11 cellular contexts compared by ENCODE assay signal in the genomic region with DNA sequence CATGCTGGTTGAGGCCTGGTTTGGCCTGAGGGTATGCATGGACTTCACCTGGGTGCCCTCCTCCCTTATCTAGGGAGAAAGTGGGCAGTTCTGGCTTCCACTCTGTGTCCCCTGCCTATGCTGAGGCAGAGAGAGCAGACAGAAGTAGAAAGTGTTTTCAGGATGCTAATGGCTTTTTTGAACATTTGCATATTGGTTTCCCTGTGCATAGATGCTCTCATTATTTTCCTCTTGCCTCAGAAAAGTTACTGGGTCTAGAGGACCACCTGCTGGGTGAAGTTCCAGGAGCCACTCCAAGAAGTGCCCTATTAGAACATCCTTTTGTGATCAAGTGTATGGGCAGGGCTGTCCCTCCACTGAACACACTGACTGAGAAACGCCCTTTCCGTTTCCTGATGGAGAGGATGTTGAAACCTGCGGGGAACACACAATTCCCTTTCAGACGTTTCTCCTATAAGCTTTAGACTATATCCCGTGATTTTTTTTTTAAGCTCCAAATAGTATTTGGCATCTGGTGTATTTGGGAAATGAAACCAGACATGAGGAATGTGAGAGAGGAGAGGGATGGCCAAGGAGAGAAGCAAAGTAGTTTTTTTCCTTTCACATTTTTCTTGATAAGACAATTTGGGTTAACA.
A peak's percentile ranks its signal among the peaks of the same experiment; 100 is the strongest.
DNase-seq lines count a peak whose midpoint lies in the region; ATAC-seq and TF ChIP-seq lines count a peak whose summit lies in the region.
"Had no signal": no experiment of that assay in that cellular context is flagged by ENCODE, and none has a peak within 500 bp of the region (broad histone marks: within the 10 kb centered on the region; RNA-seq: fewer than 3 reads in every experiment).

No MANE protein-coding gene starts in this region.

- ATAC-seq in HG03175 (IDR thresholded peaks at IDR 0.05; ENCODE audit: unreplicated experiment): peak; percentile 39
- ATAC-seq in stimulated activated naive CD8-positive, alpha-beta T cell treated with anti-CD3 and anti-CD28 coated beads, Interleukin-15, Interleukin-2, amounts not matched to agents 100 U/mL and 50 U/mL, for 24 hours: no peak

- peak overlapping the region; percentile 5 for H3K4me3 Mint-ChIP-seq in osteocyte (ENCODE audit: unreplicated experiment)
- no peak overlapping the region for H3K4me3 Mint-ChIP-seq in T-helper 2 cell treated with Interferon-gamma antibody and Interleukin-4, amounts not matched to agents 5 μg/mL and 100 μg/mL, for 36 hours
- H3K4me3 Mint-ChIP-seq: central memory CD8-positive, alpha-beta T cell had no signal

- H3K27ac ChIP-seq in caudate nucleus (ENCODE audit: low read depth, low read length): peak overlapping the region; percentile 56

- peaks cover 3% of the 10 kb centered on the region for H3K36me3 Mint-ChIP-seq in osteocyte (ENCODE audit: unreplicated experiment)
- no peaks in the 10 kb centered on the region for H3K36me3 Mint-ChIP-seq in T-helper 2 cell treated with Interferon-gamma antibody and Interleukin-4, amounts not matched to agents 5 μg/mL and 100 μg/mL, for 36 hours (ENCODE audit: low read depth)

- H3K9me3 Mint-ChIP-seq in osteocyte (ENCODE audit: unreplicated experiment): no peaks in the 10 kb centered on the region
- H3K9me3 Mint-ChIP-seq in T-helper 2 cell treated with Interferon-gamma antibody and Interleukin-4, amounts not matched to agents 5 μg/mL and 100 μg/mL, for 36 hours: no peaks in the 10 kb centered on the region
- H3K9me3 Mint-ChIP-seq: central memory CD8-positive, alpha-beta T cell had no signal

- TF ChIP-seq CTCF in GM10248 (IDR thresholded peaks at IDR 0.05; ENCODE audit: control extremely low read depth, extremely low read depth, low read depth, missing control alignments) (no peak), osteocyte (IDR thresholded peaks at IDR 0.05) (no peak)

- peaks cover 43% of the 10 kb centered on the region for H3K4me1 Mint-ChIP-seq in osteocyte (ENCODE audit: unreplicated experiment)
- H3K4me1 Mint-ChIP-seq in T-helper 2 cell treated with Interferon-gamma antibody and Interleukin-4, amounts not matched to agents 5 μg/mL and 100 μg/mL, for 36 hours (ENCODE audit: low read depth): peaks cover 2% of the 10 kb centered on the region

- H3K27me3 Mint-ChIP-seq in osteocyte (ENCODE audit: unreplicated experiment): no peaks in the 10 kb centered on the region
- H3K27me3 Mint-ChIP-seq in T-helper 2 cell treated with Interferon-gamma antibody and Interleukin-4, amounts not matched to agents 5 μg/mL and 100 μg/mL, for 36 hours (ENCODE audit: low read depth): peaks cover 3% of the 10 kb centered on the region
- H3K27me3 Mint-ChIP-seq: central memory CD8-positive, alpha-beta T cell had no signal

- CTCF ChIA-PET in GM10248 (lab: Yijun Ruan, JAX): interaction anchor here (1.5 kb wide), 1 partner anchor 11 kb away, joined by 3 read pairs; no protein-coding TSS in a partner anchor

- H3K27ac Mint-ChIP-seq in osteocyte (ENCODE audit: unreplicated experiment): peak overlapping the region; percentile 82
- H3K27ac Mint-ChIP-seq in T-helper 2 cell treated with Interferon-gamma antibody and Interleukin-4, amounts not matched to agents 5 μg/mL and 100 μg/mL, for 36 hours: no peak overlapping the region

- peak; percentile 13 for DNase-seq in GM10248 (ENCODE audit: extremely low spot score)
- DNase-seq in caudate nucleus (lab: John Stamatoyannopoulos, UW): no peak
- DNase-seq in osteocyte (ENCODE audit: extremely low spot score, unreplicated experiment): no peak
- no peak for DNase-seq in NCI-H1092 treated with DMSO at 0.1 percent for 48 hours (lab: John Stamatoyannopoulos, UW)
- no peak for DNase-seq in T-helper 2 cell treated with Interferon-gamma antibody and Interleukin-4, amounts not matched to agents 5 μg/mL and 100 μg/mL, for 36 hours (ENCODE audit: low spot score)
- no peak for DNase-seq in NCI-H1694 treated with DMSO at 0.1 percent for 48 hours (lab: John Stamatoyannopoulos, UW)
- DNase-seq in stimulated activated naive CD8-positive, alpha-beta T cell treated with anti-CD3 and anti-CD28 coated beads, Interleukin-15, Interleukin-2, amounts not matched to agents 100 U/mL and 50 U/mL, for 24 hours: no peak
- DNase-seq: NCI-H524 treated with DMSO at 0.1 percent for 48 hours; stimulated activated CD4-positive, alpha-beta T cell treated with anti-CD3 and anti-CD28 coated beads, Interleukin-2, amount 100 ng/mL, for 24 hours had no signal

- POLR2A ChIA-PET in GM10248 (lab: Yijun Ruan, JAX): no interaction called here
